ENCODE assay signal across 1 cellular context in the genomic region with DNA sequence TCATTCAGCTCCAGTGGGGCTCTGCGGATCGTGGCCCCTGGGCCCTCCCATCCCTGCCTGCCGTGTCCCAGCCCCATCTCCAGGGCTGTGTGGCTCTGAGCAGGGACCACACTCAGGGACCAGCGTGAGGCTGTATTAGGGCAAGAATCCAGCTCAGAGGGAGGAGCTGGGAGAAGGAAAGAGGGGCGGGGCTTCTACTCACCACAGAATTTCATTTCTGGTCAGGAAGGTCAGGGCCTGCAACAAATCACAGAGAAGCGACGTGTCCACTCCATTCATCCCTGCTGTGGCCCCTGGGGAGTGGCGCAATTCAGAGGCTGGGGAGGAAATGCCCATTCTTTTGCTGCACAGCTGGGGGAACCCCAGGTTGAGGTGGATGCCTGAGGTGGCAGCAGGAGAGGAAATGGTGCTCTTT.
TF ChIP-seq lines count a peak whose summit lies in the region.

No MANE protein-coding gene starts in this region.

TF ChIP-seq in H1, 55 proteins besides CTCF, POLR2A, EP300 and RAD21:
- TF ChIP-seq BACH1 (IDR thresholded peaks at IDR 0.05; ENCODE audit: low read length) (no peak), SIRT6 (IDR thresholded peaks at IDR 0.05; ENCODE audit: low read length) (no peak), TCF12 (IDR thresholded peaks at IDR 0.05; ENCODE audit: low read depth, low read length) (no peak), SP2 (IDR thresholded peaks at IDR 0.05; ENCODE audit: low read length) (no peak), RNF2 (IDR thresholded peaks at IDR 0.05; ENCODE audit: borderline replicate concordance, low read depth, low read length, missing control alignments, poor library complexity, severe bottlenecking) (no peak), EZH2 (IDR thresholded peaks at IDR 0.05; ENCODE audit: low read depth, low read length, severe bottlenecking) (no peak), SIN3A (conservative IDR thresholded peaks at IDR 0.05 in 1 of 2, IDR thresholded peaks at IDR 0.05 in 1 of 2; ENCODE audit: low read depth in 1 of 2, low read length in 2 of 2) (no peak), SIX5 (IDR thresholded peaks at IDR 0.05; ENCODE audit: low read depth, low read length) (no peak), CTBP2 (IDR thresholded peaks at IDR 0.05; ENCODE audit: borderline replicate concordance, insufficient read depth, insufficient read length, low read length) (no peak), GTF2F1 (IDR thresholded peaks at IDR 0.05; ENCODE audit: borderline replicate concordance, low read depth, low read length) (no peak), ZNF274 (IDR thresholded peaks at IDR 0.05; ENCODE audit: borderline replicate concordance, extremely low read depth, low read length) (no peak), NANOG (IDR thresholded peaks at IDR 0.05; ENCODE audit: insufficient read depth, low read depth, low read length, poor library complexity, severe bottlenecking) (no peak), PHF8 (conservative IDR thresholded peaks at IDR 0.05; ENCODE audit: low read depth, low read length) (no peak), JUND (IDR thresholded peaks at IDR 0.05; ENCODE audit: low read length) (no peak), NRF1 (IDR thresholded peaks at IDR 0.05; ENCODE audit: low read depth, low read length) (no peak)
- TF ChIP-seq, protein P1, sequence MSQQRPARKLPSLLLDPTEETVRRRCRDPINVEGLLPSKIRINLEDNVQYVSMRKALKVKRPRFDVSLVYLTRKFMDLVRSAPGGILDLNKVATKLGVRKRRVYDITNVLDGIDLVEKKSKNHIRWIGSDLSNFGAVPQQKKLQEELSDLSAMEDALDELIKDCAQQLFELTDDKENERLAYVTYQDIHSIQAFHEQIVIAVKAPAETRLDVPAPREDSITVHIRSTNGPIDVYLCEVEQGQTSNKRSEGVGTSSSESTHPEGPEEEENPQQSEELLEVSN (IDR thresholded peaks at IDR 0.05): no peak
- TF ChIP-seq, protein P2, sequence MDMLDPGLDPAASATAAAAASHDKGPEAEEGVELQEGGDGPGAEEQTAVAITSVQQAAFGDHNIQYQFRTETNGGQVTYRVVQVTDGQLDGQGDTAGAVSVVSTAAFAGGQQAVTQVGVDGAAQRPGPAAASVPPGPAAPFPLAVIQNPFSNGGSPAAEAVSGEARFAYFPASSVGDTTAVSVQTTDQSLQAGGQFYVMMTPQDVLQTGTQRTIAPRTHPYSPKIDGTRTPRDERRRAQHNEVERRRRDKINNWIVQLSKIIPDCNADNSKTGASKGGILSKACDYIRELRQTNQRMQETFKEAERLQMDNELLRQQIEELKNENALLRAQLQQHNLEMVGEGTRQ (IDR thresholded peaks at IDR 0.05; ENCODE audit: low read length): no peak
- TF ChIP-seq, protein P3, sequence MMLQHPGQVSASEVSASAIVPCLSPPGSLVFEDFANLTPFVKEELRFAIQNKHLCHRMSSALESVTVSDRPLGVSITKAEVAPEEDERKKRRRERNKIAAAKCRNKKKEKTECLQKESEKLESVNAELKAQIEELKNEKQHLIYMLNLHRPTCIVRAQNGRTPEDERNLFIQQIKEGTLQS (IDR thresholded peaks at IDR 0.05; ENCODE audit: insufficient read depth, low read depth, low read length): no peak
- TF ChIP-seq, protein P4, sequence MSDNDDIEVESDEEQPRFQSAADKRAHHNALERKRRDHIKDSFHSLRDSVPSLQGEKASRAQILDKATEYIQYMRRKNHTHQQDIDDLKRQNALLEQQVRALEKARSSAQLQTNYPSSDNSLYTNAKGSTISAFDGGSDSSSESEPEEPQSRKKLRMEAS (IDR thresholded peaks at IDR 0.05): no peak
